ENCODE assay signal across 10 cellular contexts in genomic region chr5:842402-843221, GRCh38. TPM values are rescaled to one million over a fixed set of nuclear protein-coding genes. Genes with fewer than 3 reads are reported as not detected.
A peak's percentile ranks its signal among the peaks of the same experiment; 100 is the strongest.
DNase-seq lines count a peak whose midpoint lies in the region; ATAC-seq and TF ChIP-seq lines count a peak whose summit lies in the region.
"Not testable (repeated sequence)": the region's sequence is repeated elsewhere in the genome, so short reads cannot be mapped to it uniquely, and the experiment has no call there.
"Had no signal": no experiment of that assay in that cellular context is flagged by ENCODE, and none has a peak within 500 bp of the region (broad histone marks: within the 10 kb centered on the region; RNA-seq: fewer than 3 reads in every experiment).

No MANE protein-coding gene starts in this region.

- DNase-seq in Peyer's patch (peak in 2 of 3 donors; percentile 43 to 45), left ventricle myocardium superior (peak; percentile 23), medulla oblongata (ENCODE audit: extremely low spot score) (peak; percentile 0), osteocyte (ENCODE audit: extremely low spot score, unreplicated experiment) (peak; percentile 85), suprapubic skin (ENCODE audit: low spot score in 2 of 2) (peak; percentile 64 to 74), aorta (peak; percentile 41 to 79)
- DNase-seq in activated CD8-positive, alpha-beta memory T cell treated with anti-CD3 and anti-CD28 coated beads, Interleukin-2, amount 50 U/mL, for 4 hours, result peak; percentile 11
- DNase-seq in activated naive CD4-positive, alpha-beta T cell treated with anti-CD3 and anti-CD28 coated beads, Interleukin-2, amount 50 U/mL, for 16 hours, result peak; percentile 15

- TF ChIP-seq EP300 in suprapubic skin (IDR thresholded peaks at IDR 0.05), result not testable (repeated sequence)

- H3K36me3 ChIP-seq in Peyer's patch; suprapubic skin; aorta (ENCODE audit: control insufficient read depth in 1 of 2, insufficient read depth in 2 of 2, low read length in 1 of 2): not testable (repeated sequence)

- TF ChIP-seq POLR2A in Peyer's patch (IDR thresholded peaks at IDR 0.05); suprapubic skin (IDR thresholded peaks at IDR 0.05): not testable (repeated sequence)

- not testable (repeated sequence) for H3K4me3 ChIP-seq in Peyer's patch; suprapubic skin; aorta (ENCODE audit: low read length in 2 of 2)

- not testable (repeated sequence) for H3K4me3 Mint-ChIP-seq in osteocyte (ENCODE audit: unreplicated experiment)

- intact Hi-C loops in left ventricle myocardium superior (cut with micrococcal nuclease); aorta (cut with DNase I): not testable (repeated sequence)

- not testable (repeated sequence) for H3K4me1 ChIP-seq in Peyer's patch; suprapubic skin; aorta (ENCODE audit: control insufficient read depth in 1 of 2, insufficient read depth in 2 of 2, low read length in 2 of 2)

- not testable (repeated sequence) for H3K4me1 Mint-ChIP-seq in osteocyte (ENCODE audit: unreplicated experiment)

- 92% methylated on average over 27 of the region's 32 CpGs for WGBS in suprapubic skin
- WGBS in aorta, 2 donors, result 87 to 92% methylated on average over 26 to 29 of the region's 32 CpGs

- ATAC-seq in left ventricle myocardium superior; aorta (ENCODE audit: low FRiP score): not testable (repeated sequence)

- H3K9me3 ChIP-seq in Peyer's patch; suprapubic skin; aorta (ENCODE audit: control insufficient read depth, low read length): not testable (repeated sequence)

- H3K27me3 ChIP-seq in Peyer's patch; suprapubic skin; aorta (ENCODE audit: control insufficient read depth in 1 of 2, insufficient read depth in 2 of 2, low read length in 1 of 2): not testable (repeated sequence)

- not testable (repeated sequence) for H3K9me3 Mint-ChIP-seq in osteocyte (ENCODE audit: unreplicated experiment)

- H3K27me3 Mint-ChIP-seq in osteocyte (ENCODE audit: unreplicated experiment), result not testable (repeated sequence)

- H3K27ac ChIP-seq in Peyer's patch; suprapubic skin; aorta (ENCODE audit: low read depth in 1 of 2, low read length in 2 of 2): not testable (repeated sequence)

- TF ChIP-seq CTCF in Peyer's patch (IDR thresholded peaks at IDR 0.05); osteocyte (IDR thresholded peaks at IDR 0.05); suprapubic skin (IDR thresholded peaks at IDR 0.05): not testable (repeated sequence)

- not testable (repeated sequence) for H3K36me3 Mint-ChIP-seq in osteocyte (ENCODE audit: unreplicated experiment)

- not testable (repeated sequence) for H3K27ac Mint-ChIP-seq in osteocyte (ENCODE audit: unreplicated experiment)

RNA-seq across cellular contexts. Expression of gene ZDHHC11, which starts 8.2 kb away (rescaled TPM):
- 10 to 100 TPM in 3 of 4 donors, 1 to 10 TPM in 1; 7.7 to 82.5 (median 29.6) TPM for total RNA-seq in Peyer's patch
- 40.1 TPM for total RNA-seq in left ventricle myocardium superior
- total RNA-seq in osteocyte, result 4.4 and 6.3 TPM in 2 replicates
- total RNA-seq in suprapubic skin, result 10 to 100 TPM in 2 of 4 donors, 1 to 10 TPM in 2; 7.5 to 81.5 (median 22.6) TPM
- 10 to 100 TPM in 1 of 2 donors, 1 to 10 TPM in 1; 9.4 to 26.0 TPM for total RNA-seq in aorta
- polyA plus RNA-seq in aorta, result 1 to 10 TPM; 1.5 to 3.1 TPM

RNA-seq across cellular contexts. Expression of gene BRD9, which starts 50.0 kb away (rescaled TPM):
- total RNA-seq in Peyer's patch (10 to 100 TPM; 36.4 to 90.8 (median 65.4) TPM), left ventricle myocardium superior (26.1 TPM), osteocyte (38.2 and 39.4 TPM in 2 replicates), suprapubic skin (10 to 100 TPM; 25.2 to 73.0 (median 38.8) TPM), aorta (10 to 100 TPM; 38.2 to 39.7 TPM)
- 10 to 100 TPM; 12.5 to 36.4 TPM for polyA plus RNA-seq in aorta

RNA-seq across cellular contexts. Expression of gene TRIP13, which starts 50.1 kb away (rescaled TPM):
- total RNA-seq in Peyer's patch (1 to 10 TPM; 1.2 to 8.3 (median 3.5) TPM), left ventricle myocardium superior (0.32 TPM), osteocyte (4.1 and 6.9 TPM in 2 replicates), suprapubic skin (1 to 10 TPM; 1.1 to 3.7 (median 1.6) TPM), aorta (1 to 10 TPM in 1 of 2 donors, under 1 TPM in 1; 0.84 to 1.3 TPM)
- polyA plus RNA-seq in aorta, result 1 to 10 TPM in 1 of 2 donors, under 1 TPM in 1; 0.28 to 1.3 TPM

RNA-seq across cellular contexts. Expression of gene ZDHHC11B, which starts 58.1 kb away (rescaled TPM):
- total RNA-seq in Peyer's patch (10 to 100 TPM in 3 of 4 donors, 1 to 10 TPM in 1; 4.6 to 52.0 (median 28.6) TPM), left ventricle myocardium superior (20.0 TPM), osteocyte (not detected in 2 replicates), suprapubic skin (10 to 100 TPM in 3 of 4 donors, 1 to 10 TPM in 1; 9.3 to 35.2 (median 19.4) TPM), aorta (10 to 100 TPM in 1 of 2 donors, 1 to 10 TPM in 1; 5.9 to 17.7 TPM)
- polyA plus RNA-seq in aorta, result 1 to 10 TPM; 2.0 to 4.5 TPM
- total RNA-seq: IMR-90, M059J had no signal

Comparison
In these comparisons a context has a peak if more than half of its experiments do, and no peak if none do; other contexts are left out.
1. DNase-seq: peak in every context shown above with its lines; median percentile 85 in osteocyte; 69 in suprapubic skin; 60 in aorta; 44 in Peyer's patch; 23 in left ventricle myocardium superior; 15 in activated naive CD4-positive, alpha-beta T cell treated with anti-CD3 and anti-CD28 coated beads, Interleukin-2, amount 50 U/mL, for 16 hours; 11 in activated CD8-positive, alpha-beta memory T cell treated with anti-CD3 and anti-CD28 coated beads, Interleukin-2, amount 50 U/mL, for 4 hours; 0 in medulla oblongata.